Comparison of ENCODE assay signal across 8 cellular contexts in genomic region chr4:30716671-30717207, GRCh38. TPM values are rescaled to one million over a fixed set of nuclear protein-coding genes. Genes with fewer than 3 reads are reported as not detected.
DNase-seq lines count a peak whose midpoint lies in the region; ATAC-seq and TF ChIP-seq lines count a peak whose summit lies in the region.

No MANE protein-coding gene starts in this region.

- H3K4me1 Mint-ChIP-seq in GM23338 (peaks cover 22% of the 10 kb centered on the region; the same call in 2 of the 3 replicates), osteocyte (ENCODE audit: unreplicated experiment) (peaks cover 15% of the 10 kb centered on the region)

- H3K27me3 Mint-ChIP-seq in GM23338 (ENCODE audit: insufficient read depth, low read depth, poor library complexity): peaks cover 36% of the 10 kb centered on the region
- no peaks in the 10 kb centered on the region for H3K27me3 Mint-ChIP-seq in osteocyte (ENCODE audit: unreplicated experiment)

- H3K4me3 ChIP-seq in BLaER1 (peak overlapping the region; percentile 69), GM23338 (peak overlapping the region; percentile 96)

- peaks cover 46% of the 10 kb centered on the region for H3K27me3 ChIP-seq in BLaER1
- peaks cover 25% of the 10 kb centered on the region for H3K27me3 ChIP-seq in GM23338 (ENCODE audit: insufficient read depth)

- DNase-seq in GM23338 (ENCODE audit: low spot score) (peak; percentile 57), RWPE1 (ENCODE audit: low spot score) (peak; percentile 26), epithelial cell of prostate (ENCODE audit: low read depth, low spot score) (no peak), osteocyte (ENCODE audit: extremely low spot score, unreplicated experiment) (no peak)

- H2AFZ ChIP-seq in GM23338: no peak overlapping the region; the same call in 1 of the 2 replicates

- H3K9me3 Mint-ChIP-seq in GM23338 (no peaks in the 10 kb centered on the region; the same call in 2 of the 3 replicates), osteocyte (ENCODE audit: unreplicated experiment) (no peaks in the 10 kb centered on the region)

- ATAC-seq in GM23338 (no peak), GM21526 (IDR thresholded peaks at IDR 0.05; ENCODE audit: low FRiP score, unreplicated experiment) (no peak), HG03108 (IDR thresholded peaks at IDR 0.05; ENCODE audit: unreplicated experiment) (no peak), HG03196 (IDR thresholded peaks at IDR 0.05; ENCODE audit: unreplicated experiment) (no peak)

- H3K79me2 ChIP-seq in GM23338 (replicated peaks; ENCODE audit: insufficient read depth): no peaks in the 10 kb centered on the region

- peaks cover 14% of the 10 kb centered on the region; the same call in 1 of the 2 replicates for H3F3A ChIP-seq in GM23338 (replicated peaks; ENCODE audit: low read depth)

- H3K27ac Mint-ChIP-seq in GM23338: no peak overlapping the region
- peak overlapping the region; percentile 98 for H3K27ac Mint-ChIP-seq in osteocyte (ENCODE audit: unreplicated experiment)

- POLR2A ChIA-PET in RWPE1 (lab: Yijun Ruan, JAX; ENCODE audit: low non-redundant PET): no interaction called here

- H3K4me1 ChIP-seq in BLaER1 (peaks cover 34% of the 10 kb centered on the region), GM23338 (ENCODE audit: insufficient read depth) (peaks cover 8% of the 10 kb centered on the region; the same call in 1 of the 2 replicates)

- H3K36me3 ChIP-seq in BLaER1 (no peaks in the 10 kb centered on the region), GM23338 (ENCODE audit: insufficient read depth) (no peaks in the 10 kb centered on the region)

- H3K4me3 Mint-ChIP-seq in GM23338: peak overlapping the region; percentile 96
- peak overlapping the region; percentile 100 for H3K4me3 Mint-ChIP-seq in osteocyte (ENCODE audit: unreplicated experiment)

- H3K9ac ChIP-seq in BLaER1: no peak overlapping the region; the same call in 1 of the 2 replicates

- H3K36me3 Mint-ChIP-seq in GM23338 (ENCODE audit: low read depth): no peaks in the 10 kb centered on the region
- no peaks in the 10 kb centered on the region for H3K36me3 Mint-ChIP-seq in osteocyte (ENCODE audit: unreplicated experiment)

- H3K4me2 ChIP-seq in BLaER1: peak overlapping the region; percentile 96
- H3K4me2 ChIP-seq in GM23338: peak overlapping the region; percentile 98

- CTCF ChIA-PET in RWPE1 (lab: Yijun Ruan, JAX): no interaction called here

- TF ChIP-seq CTCF in GM23338 (conservative IDR thresholded peaks at IDR 0.05; ENCODE audit: low read depth in 2 of 2) (no peak), RWPE1 (conservative IDR thresholded peaks at IDR 0.05; ENCODE audit: low read depth) (no peak), osteocyte (IDR thresholded peaks at IDR 0.05) (no peak)

- H3K27ac ChIP-seq in BLaER1 (no peak overlapping the region), GM23338 (ENCODE audit: low read depth) (no peak overlapping the region), RWPE1 (peak overlapping the region; percentile 88), epithelial cell of prostate (peak overlapping the region; percentile 73)

- H3K9me3 ChIP-seq in BLaER1: peaks cover 9% of the 10 kb centered on the region; the same call in 1 of the 2 replicates

- H4K20me1 ChIP-seq in BLaER1 (peaks cover 19% of the 10 kb centered on the region), GM23338 (replicated peaks; ENCODE audit: insufficient read depth) (no peaks in the 10 kb centered on the region)

- no peaks in the 10 kb centered on the region for H3K9me2 ChIP-seq in GM23338 (ENCODE audit: insufficient read depth)

TF ChIP-seq in GM23338, 12 proteins besides CTCF, POLR2A, EP300 and RAD21:
- TF ChIP-seq CREB1 (CRISPR knock-in tag; IDR thresholded peaks at IDR 0.05; ENCODE audit: low read depth) (peak; percentile 79), JUNB (IDR thresholded peaks at IDR 0.05; ENCODE audit: unreplicated experiment) (no peak)

RNA-seq across cellular contexts. Expression of gene PCDH7, which starts 3.4 kb away (rescaled TPM):
- total RNA-seq in GM23338 (2014; rRNA removed; shearing (Covaris generic)): 7.6 and 10.8 TPM in 2 replicates
- polyA plus RNA-seq in GM23338 (2016; fragmentation: Nextera tagmentation; extraction: Ambion mirVana): 2.4 and 2.7 TPM in 2 replicates
- total RNA-seq in osteocyte: 139 and 147 TPM in 2 replicates

Comparison
In these comparisons a context has a peak if more than half of its experiments do, and no peak if none do; other contexts are left out.
1. H3K27ac ChIP-seq: peak in RWPE1 (single experiment) and epithelial cell of prostate (single experiment); none in BLaER1 (single experiment) and GM23338 (single experiment).
2. DNase-seq: peak in GM23338 (single experiment) and RWPE1 (single experiment); none in epithelial cell of prostate (single experiment) and osteocyte (single experiment).
3. RNA of gene PCDH7, which starts 3.4 kb away (total RNA-seq): 139 to 147 TPM in osteocyte; 7.6 to 10.8 TPM in GM23338; every median in the first group is over 10 times any median in the second.